In the genomic region with DNA sequence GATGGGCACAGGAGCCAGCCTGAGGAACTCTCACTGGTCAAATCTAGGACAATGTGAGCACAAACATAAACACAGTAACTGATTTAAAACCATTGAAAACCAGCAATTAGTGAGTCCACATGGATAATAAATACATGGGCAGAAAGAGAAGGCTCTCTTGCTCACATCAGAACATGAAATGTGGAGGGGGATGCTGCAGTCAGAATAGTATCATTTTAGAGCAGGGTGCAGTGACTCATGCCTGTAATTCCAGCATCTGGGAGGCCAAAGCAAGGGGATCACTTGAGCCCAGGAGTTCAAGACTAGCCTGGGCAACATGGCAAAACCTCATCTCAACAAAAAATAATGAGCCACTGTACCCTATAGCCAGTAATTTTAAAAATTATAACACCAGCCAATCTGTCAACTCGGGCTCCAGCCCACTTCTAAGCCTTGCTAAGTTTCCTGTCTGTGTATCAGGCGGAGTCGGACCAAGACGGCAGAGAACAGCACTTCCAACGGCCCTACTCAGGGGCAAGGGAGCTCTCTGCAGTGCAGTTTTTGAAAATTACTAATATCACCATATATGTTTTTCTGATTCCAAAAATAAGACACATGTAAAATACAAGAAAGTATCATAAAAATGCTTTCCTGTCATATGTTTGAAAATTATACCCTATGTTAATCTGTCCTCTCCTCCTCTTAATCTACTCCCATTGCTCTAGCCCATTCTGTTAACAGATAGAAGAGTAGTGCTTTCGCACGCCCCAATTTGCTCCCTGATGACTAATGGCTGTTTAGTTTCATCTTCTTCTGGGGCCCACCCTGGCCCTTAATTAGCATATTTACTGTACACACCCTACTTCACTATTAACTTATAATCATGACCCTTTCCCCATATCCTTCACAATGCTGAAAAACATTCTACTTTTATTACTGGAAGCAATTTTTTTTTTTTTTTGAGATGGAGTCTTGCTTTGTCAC, we compare ENCODE assay signal across 1 cellular context.
A peak's percentile ranks its signal among the peaks of the same experiment; 100 is the strongest.
TF ChIP-seq lines count a peak whose summit lies in the region.

No MANE protein-coding gene starts in this region.

TF ChIP-seq in K562, 482 proteins besides CTCF, POLR2A, EP300 and RAD21:
- TF ChIP-seq MCM2 (IDR thresholded peaks at IDR 0.05; ENCODE audit: low read depth) = no peak
- TF ChIP-seq, protein P1, sequence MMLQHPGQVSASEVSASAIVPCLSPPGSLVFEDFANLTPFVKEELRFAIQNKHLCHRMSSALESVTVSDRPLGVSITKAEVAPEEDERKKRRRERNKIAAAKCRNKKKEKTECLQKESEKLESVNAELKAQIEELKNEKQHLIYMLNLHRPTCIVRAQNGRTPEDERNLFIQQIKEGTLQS (IDR thresholded peaks at IDR 0.05) = 0 out of 2 replicates have a peak, but pooled peaks have one; percentile 13
- TF ChIP-seq, protein P1 (CRISPR knock-in tag; conservative IDR thresholded peaks at IDR 0.05) = no peak
- no peak for TF ChIP-seq ZNF778 (CRISPR knock-in tag; IDR thresholded peaks at IDR 0.05)
- TF ChIP-seq, protein P2, sequence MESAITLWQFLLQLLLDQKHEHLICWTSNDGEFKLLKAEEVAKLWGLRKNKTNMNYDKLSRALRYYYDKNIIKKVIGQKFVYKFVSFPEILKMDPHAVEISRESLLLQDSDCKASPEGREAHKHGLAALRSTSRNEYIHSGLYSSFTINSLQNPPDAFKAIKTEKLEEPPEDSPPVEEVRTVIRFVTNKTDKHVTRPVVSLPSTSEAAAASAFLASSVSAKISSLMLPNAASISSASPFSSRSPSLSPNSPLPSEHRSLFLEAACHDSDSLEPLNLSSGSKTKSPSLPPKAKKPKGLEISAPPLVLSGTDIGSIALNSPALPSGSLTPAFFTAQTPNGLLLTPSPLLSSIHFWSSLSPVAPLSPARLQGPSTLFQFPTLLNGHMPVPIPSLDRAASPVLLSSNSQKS (CRISPR knock-in tag; IDR thresholded peaks at IDR 0.05) = no peak
- TF ChIP-seq FOSL1 (tag; conservative IDR thresholded peaks at IDR 0.05) = peak; percentile 46; the same call in 1 of the 2 replicates
- no peak for TF ChIP-seq POLR3A (IDR thresholded peaks at IDR 0.05; ENCODE audit: borderline replicate concordance, extremely low read depth, insufficient read depth, insufficient read length)
- no peak for TF ChIP-seq FOXA3 (CRISPR knock-in tag; conservative IDR thresholded peaks at IDR 0.05 in 1 of 2, IDR thresholded peaks at IDR 0.05 in 1 of 2)
- TF ChIP-seq ZNF239 (CRISPR knock-in tag; IDR thresholded peaks at IDR 0.05) = no peak
- TF ChIP-seq, protein P3, sequence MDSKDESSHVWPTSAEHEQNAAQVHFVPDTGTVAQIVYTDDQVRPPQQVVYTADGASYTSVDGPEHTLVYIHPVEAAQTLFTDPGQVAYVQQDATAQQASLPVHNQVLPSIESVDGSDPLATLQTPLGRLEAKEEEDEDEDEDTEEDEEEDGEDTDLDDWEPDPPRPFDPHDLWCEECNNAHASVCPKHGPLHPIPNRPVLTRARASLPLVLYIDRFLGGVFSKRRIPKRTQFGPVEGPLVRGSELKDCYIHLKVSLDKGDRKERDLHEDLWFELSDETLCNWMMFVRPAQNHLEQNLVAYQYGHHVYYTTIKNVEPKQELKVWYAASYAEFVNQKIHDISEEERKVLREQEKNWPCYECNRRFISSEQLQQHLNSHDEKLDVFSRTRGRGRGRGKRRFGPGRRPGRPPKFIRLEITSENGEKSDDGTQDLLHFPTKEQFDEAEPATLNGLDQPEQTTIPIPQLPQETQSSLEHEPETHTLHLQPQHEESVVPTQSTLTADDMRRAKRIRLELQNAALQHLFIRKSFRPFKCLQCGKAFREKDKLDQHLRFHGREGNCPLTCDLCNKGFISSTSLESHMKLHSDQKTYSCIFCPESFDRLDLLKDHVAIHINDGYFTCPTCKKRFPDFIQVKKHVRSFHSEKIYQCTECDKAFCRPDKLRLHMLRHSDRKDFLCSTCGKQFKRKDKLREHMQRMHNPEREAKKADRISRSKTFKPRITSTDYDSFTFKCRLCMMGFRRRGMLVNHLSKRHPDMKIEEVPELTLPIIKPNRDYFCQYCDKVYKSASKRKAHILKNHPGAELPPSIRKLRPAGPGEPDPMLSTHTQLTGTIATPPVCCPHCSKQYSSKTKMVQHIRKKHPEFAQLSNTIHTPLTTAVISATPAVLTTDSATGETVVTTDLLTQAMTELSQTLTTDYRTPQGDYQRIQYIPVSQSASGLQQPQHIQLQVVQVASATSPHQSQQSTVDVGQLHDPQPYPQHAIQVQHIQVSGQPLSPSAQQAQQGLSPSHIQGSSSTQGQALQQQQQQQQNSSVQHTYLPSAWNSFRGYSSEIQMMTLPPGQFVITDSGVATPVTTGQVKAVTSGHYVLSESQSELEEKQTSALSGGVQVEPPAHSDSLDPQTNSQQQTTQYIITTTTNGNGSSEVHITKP (IDR thresholded peaks at IDR 0.05; ENCODE audit: partially characterized antibody) = peak; percentile 94
- no peak for TF ChIP-seq JUNB (CRISPR knock-in tag; conservative IDR thresholded peaks at IDR 0.05)
- no peak for TF ChIP-seq GATA2 (CRISPR knock-in tag; IDR thresholded peaks at IDR 0.05)
- TF ChIP-seq JUND (IDR thresholded peaks at IDR 0.05; ENCODE audit: borderline replicate concordance, low read depth, low read length) = peak; percentile 48; the same call in 1 of the 2 replicates
- TF ChIP-seq JUND (tag; IDR thresholded peaks at IDR 0.05; ENCODE audit: borderline replicate concordance, low read depth, low read length) = no peak
